14 cellular contexts compared by ENCODE assay signal in the genomic region with DNA sequence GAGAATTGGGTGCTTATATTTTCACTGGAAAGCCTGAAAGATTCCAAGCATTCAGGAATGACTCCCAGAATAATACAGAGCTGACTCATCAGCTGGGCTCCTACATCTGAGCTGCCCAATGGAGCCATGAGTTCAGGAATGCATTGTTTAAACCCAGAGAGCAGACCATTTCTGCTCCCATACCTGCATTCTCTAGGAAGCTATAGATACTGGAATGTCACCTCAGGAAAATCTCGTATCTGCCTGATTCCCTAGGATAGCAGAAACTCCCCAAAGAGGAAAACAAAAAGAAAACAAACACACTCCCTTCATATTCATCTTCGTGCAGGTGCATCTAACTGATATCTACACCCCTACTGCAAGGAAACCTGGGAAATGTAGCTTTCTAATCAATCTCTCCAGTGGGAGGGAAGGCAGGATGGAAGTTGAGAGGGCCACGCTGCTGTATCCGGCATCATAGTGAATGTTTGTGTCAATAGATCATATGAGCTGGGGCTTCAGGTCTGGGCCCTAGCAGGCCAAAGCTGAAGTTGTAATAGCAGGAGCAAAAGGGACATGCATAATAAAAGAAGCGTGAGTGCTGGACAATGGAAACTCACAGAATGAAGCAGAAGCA. TPM values are rescaled to one million over a fixed set of nuclear protein-coding genes. Genes with fewer than 3 reads are reported as not detected.
DNase-seq lines count a peak whose midpoint lies in the region; ATAC-seq, FAIRE-seq and TF ChIP-seq lines count a peak whose summit lies in the region.
"Had no signal": no experiment of that assay in that cellular context is flagged by ENCODE, and none has a peak within 500 bp of the region (broad histone marks: within the 10 kb centered on the region; RNA-seq: fewer than 3 reads in every experiment).

No MANE protein-coding gene starts in this region.

- H3K4me3 ChIP-seq in GM23248 = no peak overlapping the region

- peaks cover 17% of the 10 kb centered on the region for H3K4me1 ChIP-seq in GM23248 (ENCODE audit: insufficient read depth)

- H3K9ac ChIP-seq in GM23248 = no peak overlapping the region

- H2AFZ ChIP-seq in GM23248 = no peak overlapping the region

- H3K27me3 ChIP-seq in GM23248 (replicated peaks; ENCODE audit: insufficient read depth) = no peaks in the 10 kb centered on the region

- ATAC-seq in omental fat pad (ENCODE audit: low FRiP score) = peak; percentile 34
- ATAC-seq in stimulated activated memory B cell treated with anti-CD40 and anti-IgM and Interleukin-4, amounts not matched to agents 10 μg/mL and 1 μg/mL and 100 μg/mL, for 72 hours = no peak

- no peak overlapping the region for H3K27ac Mint-ChIP-seq in stimulated activated memory B cell treated with anti-CD40 and anti-IgM and Interleukin-4, amounts not matched to agents 10 μg/mL and 1 μg/mL and 100 μg/mL, for 72 hours
- H3K27ac Mint-ChIP-seq: memory B cell had no signal

- no peaks in the 10 kb centered on the region for H3K36me3 ChIP-seq in GM23248 (ENCODE audit: low read depth)

- DNase-seq in GM23248 = peak; percentile 78
- DNase-seq in RPMI7951 (ENCODE audit: low read depth) = peak; percentile 66
- no peak for DNase-seq in epithelial cell of prostate (ENCODE audit: low read depth, low spot score)
- DNase-seq in omental fat pad (ENCODE audit: low spot score) = no peak
- DNase-seq in frontal cortex (ENCODE audit: low spot score in 2 of 2) = no peak
- no peak for DNase-seq in epidermal melanocyte (ENCODE audit: insufficient read length, low spot score)
- no peak for DNase-seq in NOMO-1 treated with dmso at 0.1 percent for 144 hours (lab: John Stamatoyannopoulos, UW; ENCODE audit: unreplicated experiment)
- DNase-seq: activated CD4-positive, alpha-beta T cell treated with anti-CD3 and anti-CD28 coated beads for 1 hour; activated naive CD4-positive, alpha-beta T cell treated with anti-CD3 and anti-CD28 coated beads, Interleukin-2, amount 50 U/mL, for 16 hours; H7; NCI-H2029 treated with DMSO at 0.1 percent for 48 hours had no signal

- H3K27me3 Mint-ChIP-seq in stimulated activated memory B cell treated with anti-CD40 and anti-IgM and Interleukin-4, amounts not matched to agents 10 μg/mL and 1 μg/mL and 100 μg/mL, for 72 hours = no peaks in the 10 kb centered on the region

- no peaks in the 10 kb centered on the region for H3K9me3 ChIP-seq in GM23248 (ENCODE audit: low read depth)

- no peaks in the 10 kb centered on the region for H3K79me2 ChIP-seq in GM23248 (ENCODE audit: insufficient read depth)

- H3K9me3 Mint-ChIP-seq in stimulated activated memory B cell treated with anti-CD40 and anti-IgM and Interleukin-4, amounts not matched to agents 10 μg/mL and 1 μg/mL and 100 μg/mL, for 72 hours = no peaks in the 10 kb centered on the region
- H3K9me3 Mint-ChIP-seq: memory B cell had no signal

- no peaks in the 10 kb centered on the region for H3K9me2 ChIP-seq in GM23248 (ENCODE audit: insufficient read depth)

- in situ Hi-C loops in GM23248 (cut with MboI) = loop anchor here (5.0 kb wide), 1 partner anchor 88 kb away; no protein-coding TSS in a partner anchor

- H4K20me1 ChIP-seq in GM23248 (ENCODE audit: insufficient read depth) = no peaks in the 10 kb centered on the region

- H3K4me3 Mint-ChIP-seq in stimulated activated memory B cell treated with anti-CD40 and anti-IgM and Interleukin-4, amounts not matched to agents 10 μg/mL and 1 μg/mL and 100 μg/mL, for 72 hours = no peak overlapping the region
- H3K4me3 Mint-ChIP-seq: memory B cell had no signal

- H3K27ac ChIP-seq in GM23248 (no peak overlapping the region), epithelial cell of prostate (peak overlapping the region; percentile 9)

- H3K4me2 ChIP-seq in GM23248 (ENCODE audit: unreplicated experiment) = peak overlapping the region; percentile 57

- no peak for TF ChIP-seq CTCF in omental fat pad (IDR thresholded peaks at IDR 0.05)

- no peaks in the 10 kb centered on the region for H3F3A ChIP-seq in GM23248 (ENCODE audit: insufficient read depth)

- 80 to 81% methylated on average over 5 of the region's 5 CpGs for WGBS in GM23248 (ENCODE audit: low coverage in 1 of 2, low lambda C conversion rate in 2 of 2, missing lambda C conversion rate in 2 of 2), 2 experiments

- H3K4me1 Mint-ChIP-seq in stimulated activated memory B cell treated with anti-CD40 and anti-IgM and Interleukin-4, amounts not matched to agents 10 μg/mL and 1 μg/mL and 100 μg/mL, for 72 hours = no peaks in the 10 kb centered on the region

- H3K36me3 Mint-ChIP-seq in stimulated activated memory B cell treated with anti-CD40 and anti-IgM and Interleukin-4, amounts not matched to agents 10 μg/mL and 1 μg/mL and 100 μg/mL, for 72 hours = no peaks in the 10 kb centered on the region
- H3K36me3 Mint-ChIP-seq: memory B cell had no signal

- no peak for FAIRE-seq in frontal cortex (lab: Jason Lieb, UNC)
- FAIRE-seq: D721Med had no signal

RNA-seq across cellular contexts. Expression of gene SLC2A12, which starts 8.2 kb away (rescaled TPM):
- 0.54 and 0.63 TPM in 2 replicates for total RNA-seq in GM23248 (2014; rRNA removed; shearing (Covaris generic))
- polyA plus RNA-seq in GM23248 (2016; fragmentation: Nextera tagmentation; extraction: Ambion mirVana) = 0.18 and 0.34 TPM in 2 replicates
- 0.88 and 1.6 TPM in 2 replicates for total RNA-seq in RPMI7951 (2014; rRNA removed; shearing (Covaris generic))
- total RNA-seq in omental fat pad (1 to 10 TPM in 3 of 4 donors, under 1 TPM in 1; 0.60 to 4.0 (median 1.2) TPM), frontal cortex (4.1 TPM)

Comparison
In these comparisons a context has a peak if more than half of its experiments do, and no peak if none do; other contexts are left out.
1. DNase-seq: peak in GM23248 (single experiment) and RPMI7951 (single experiment); none in epithelial cell of prostate (single experiment), omental fat pad (single experiment), frontal cortex (0 of 2), epidermal melanocyte (single experiment) and NOMO-1 treated with dmso at 0.1 percent for 144 hours (single experiment).